In the genomic region with DNA sequence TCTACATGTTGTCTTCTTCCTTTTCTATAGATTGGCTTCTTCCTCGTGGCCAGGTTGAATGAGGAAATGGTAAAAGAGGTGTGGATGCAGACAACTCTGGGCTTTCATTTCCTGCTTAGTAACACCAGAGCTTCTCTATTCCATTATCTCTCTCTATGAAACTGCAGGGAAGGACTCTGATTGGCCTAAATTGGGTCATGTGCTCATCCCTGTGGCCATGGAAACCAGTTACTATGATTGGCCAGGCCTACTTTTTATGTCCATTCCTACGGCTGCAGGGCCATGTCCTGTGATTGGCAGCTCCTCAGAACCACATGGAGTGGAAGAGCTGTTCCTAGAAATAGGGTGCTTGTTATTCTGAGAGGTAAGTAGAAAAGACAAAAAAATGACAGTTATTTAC, we compare ENCODE assay signal across 1 cellular context.
TF ChIP-seq lines count a peak whose summit lies in the region.

No MANE protein-coding gene starts in this region.

TF ChIP-seq in K562, 482 proteins besides CTCF, POLR2A, EP300 and RAD21 (continued from another document):
- TF ChIP-seq, protein P1, sequence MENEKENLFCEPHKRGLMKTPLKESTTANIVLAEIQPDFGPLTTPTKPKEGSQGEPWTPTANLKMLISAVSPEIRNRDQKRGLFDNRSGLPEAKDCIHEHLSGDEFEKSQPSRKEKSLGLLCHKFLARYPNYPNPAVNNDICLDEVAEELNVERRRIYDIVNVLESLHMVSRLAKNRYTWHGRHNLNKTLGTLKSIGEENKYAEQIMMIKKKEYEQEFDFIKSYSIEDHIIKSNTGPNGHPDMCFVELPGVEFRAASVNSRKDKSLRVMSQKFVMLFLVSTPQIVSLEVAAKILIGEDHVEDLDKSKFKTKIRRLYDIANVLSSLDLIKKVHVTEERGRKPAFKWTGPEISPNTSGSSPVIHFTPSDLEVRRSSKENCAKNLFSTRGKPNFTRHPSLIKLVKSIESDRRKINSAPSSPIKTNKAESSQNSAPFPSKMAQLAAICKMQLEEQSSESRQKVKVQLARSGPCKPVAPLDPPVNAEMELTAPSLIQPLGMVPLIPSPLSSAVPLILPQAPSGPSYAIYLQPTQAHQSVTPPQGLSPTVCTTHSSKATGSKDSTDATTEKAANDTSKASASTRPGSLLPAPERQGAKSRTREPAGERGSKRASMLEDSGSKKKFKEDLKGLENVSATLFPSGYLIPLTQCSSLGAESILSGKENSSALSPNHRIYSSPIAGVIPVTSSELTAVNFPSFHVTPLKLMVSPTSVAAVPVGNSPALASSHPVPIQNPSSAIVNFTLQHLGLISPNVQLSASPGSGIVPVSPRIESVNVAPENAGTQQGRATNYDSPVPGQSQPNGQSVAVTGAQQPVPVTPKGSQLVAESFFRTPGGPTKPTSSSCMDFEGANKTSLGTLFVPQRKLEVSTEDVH (IDR thresholded peaks at IDR 0.05; ENCODE audit: low read depth, partially characterized antibody): no peak
- no peak for TF ChIP-seq KLF1 (tag; IDR thresholded peaks at IDR 0.05)
